ENCODE assay signal across 6 cellular contexts in genomic region chr1:1318131-1318652, GRCh38. TPM values are rescaled to one million over a fixed set of nuclear protein-coding genes. Genes with fewer than 3 reads are reported as not detected.
A peak's percentile ranks its signal among the peaks of the same experiment; 100 is the strongest.
DNase-seq lines count a peak whose midpoint lies in the region; ATAC-seq, FAIRE-seq and TF ChIP-seq lines count a peak whose summit lies in the region.

No MANE protein-coding gene starts in this region.

- CTCF ChIA-PET in A549 (lab: Yijun Ruan, JAX): no interaction called here

- ATAC-seq in A549 (peak; percentile 72 to 86), gastroesophageal sphincter (peak; percentile 95)

- no peak for TF ChIP-seq CTCF in A549 (IDR thresholded peaks at IDR 0.05)
- TF ChIP-seq CTCF in gastroesophageal sphincter (IDR thresholded peaks at IDR 0.05): no peak
- no peak for TF ChIP-seq CTCF in WERI-Rb-1 (IDR thresholded peaks at IDR 0.05; ENCODE audit: low read depth, low read length)

- DNase-seq in A549 (ENCODE audit: low read depth in 1 of 2, low spot score in 1 of 2) (peak in 1 of 2 experiments; percentile 77), NCI-H226 (peak; percentile 95), urothelium cell line (ENCODE audit: low spot score) (peak; percentile 50), GOT3 (lab: John Stamatoyannopoulos, UW) (no peak), WERI-Rb-1 (no peak)

- no peak for TF ChIP-seq POLR2A in A549 (IDR thresholded peaks at IDR 0.05; ENCODE audit: low read length)
- TF ChIP-seq POLR2A in gastroesophageal sphincter (IDR thresholded peaks at IDR 0.05): no peak

- H3K27ac ChIP-seq in A549: peak overlapping the region in 1 of 2 experiments; percentile 57; a peak in 1 of 6 replicates
- peak overlapping the region; percentile 63 to 89 (median 86) for H3K27ac ChIP-seq in gastroesophageal sphincter
- no peak overlapping the region for H3K27ac ChIP-seq in WERI-Rb-1

- H3K36me3 ChIP-seq in gastroesophageal sphincter (peaks cover 0 to 62% of the 10 kb centered on the region in 2 donors), WERI-Rb-1 (peaks cover 88% of the 10 kb centered on the region)

- TF ChIP-seq EP300 in A549 (IDR thresholded peaks at IDR 0.05): no peak
- no peak for TF ChIP-seq EP300 in gastroesophageal sphincter (IDR thresholded peaks at IDR 0.05)

- peak overlapping the region; percentile 37 for H3K4me2 ChIP-seq in A549

- no peak for TF ChIP-seq RAD21 in A549 (conservative IDR thresholded peaks at IDR 0.05 in 1 of 2, IDR thresholded peaks at IDR 0.05 in 1 of 2)

- WGBS in A549 (ENCODE audit: missing lambda C conversion rate): 30% methylated on average over 9 of the region's 9 CpGs
- 25 to 33% methylated on average over 7 to 8 of the region's 9 CpGs for WGBS in gastroesophageal sphincter (ENCODE audit: low coverage in 1 of 2), 2 donors

- no peaks in the 10 kb centered on the region for H3K9me3 ChIP-seq in A549
- no peaks in the 10 kb centered on the region for H3K9me3 ChIP-seq in gastroesophageal sphincter
- H3K9me3 ChIP-seq in WERI-Rb-1 (ENCODE audit: severe bottlenecking): no peaks in the 10 kb centered on the region

- H3K4me1 ChIP-seq in A549 (peaks cover 21% of the 10 kb centered on the region), gastroesophageal sphincter (peaks cover 3 to 85% (median 35%) of the 10 kb centered on the region in 3 donors)

- POLR2A ChIA-PET in A549 (lab: Yijun Ruan, JAX): interaction anchor here (1.1 kb wide), 1 partner anchor 81 kb away, joined by 4 read pairs; the partner anchor contains the start of gene CCNL2

- FAIRE-seq in A549 (lab: Jason Lieb, UNC): no peak
- no peak for FAIRE-seq in urothelium cell line (lab: Jason Lieb, UNC)

- H3K27me3 ChIP-seq in gastroesophageal sphincter (no peaks in the 10 kb centered on the region), WERI-Rb-1 (ENCODE audit: insufficient read depth, low read depth, severe bottlenecking) (no peaks in the 10 kb centered on the region)

- H3K4me3 ChIP-seq in A549: no peak overlapping the region
- H3K4me3 ChIP-seq in gastroesophageal sphincter: no peak overlapping the region
- H3K4me3 ChIP-seq in WERI-Rb-1 (ENCODE audit: low read depth, low read length): no peak overlapping the region

TF ChIP-seq in A549, 52 proteins besides CTCF, POLR2A, EP300 and RAD21:
- TF ChIP-seq BCL3 (IDR thresholded peaks at IDR 0.05) (no peak), NR3C1 (IDR thresholded peaks at IDR 0.05) (no peak), ZC3H11A (IDR thresholded peaks at IDR 0.05) (no peak), PBX3 (IDR thresholded peaks at IDR 0.05) (no peak), SMC3 (IDR thresholded peaks at IDR 0.05) (no peak), JUNB (IDR thresholded peaks at IDR 0.05) (0 out of 2 replicates have a peak, but pooled peaks have one; percentile 11), HDAC2 (IDR thresholded peaks at IDR 0.05) (no peak), POLR2AphosphoS2 (conservative IDR thresholded peaks at IDR 0.05; ENCODE audit: low read length) (no peak), USF2 (IDR thresholded peaks at IDR 0.05) (no peak), FOSL2 (IDR thresholded peaks at IDR 0.05) (peak; percentile 51; the same call in 1 of the 2 replicates), FOSL2 (CRISPR knock-in tag; IDR thresholded peaks at IDR 0.05) (peak; percentile 84)
TF ChIP-seq in A549: peak in this region for 2.

RNA-seq across cellular contexts. Expression of gene INTS11, which starts 6.3 kb away (rescaled TPM):
- polyA plus RNA-seq in A549 (2011; rRNA removed) (41.9 and 44.3 TPM in 2 replicates), A549 (2017; fragmentation: RNase III; extraction: RNeasy Plus Mini Kit Qiagen cat#74134 plus additional on column Dnase treatment) (62.9 to 71.2 TPM (median 62.9 TPM) in 3 replicates)
- 88.3 and 102 TPM in 2 replicates for polyA plus RNA-seq in A549 (2012; cell fraction: cytosol; rRNA removed)
- 344 and 409 TPM in 2 replicates for polyA plus RNA-seq in A549 (2012; cell fraction: nucleus; rRNA removed)
- 116 and 130 TPM in 2 replicates for polyA minus RNA-seq in A549 (2011; rRNA and poly(A)+ RNA removed)
- 100 to 1,000 TPM in 1 of 4 donors, 10 to 100 TPM in 3; 62.0 to 119 (median 96.4) TPM for total RNA-seq in gastroesophageal sphincter

RNA-seq across cellular contexts. Expression of gene CPTP, which starts 6.4 kb away (rescaled TPM):
- polyA plus RNA-seq in A549 (2011; rRNA removed) (3.9 and 4.3 TPM in 2 replicates), A549 (2017; fragmentation: RNase III; extraction: RNeasy Plus Mini Kit Qiagen cat#74134 plus additional on column Dnase treatment) (10.2 to 11.9 TPM (median 10.7 TPM) in 3 replicates)
- polyA plus RNA-seq in A549 (2012; cell fraction: cytosol; rRNA removed): 9.1 and 14.9 TPM in 2 replicates
- 10.2 and 16.9 TPM in 2 replicates for polyA plus RNA-seq in A549 (2012; cell fraction: nucleus; rRNA removed)
- polyA minus RNA-seq in A549 (2011; rRNA and poly(A)+ RNA removed): 3.6 and 3.8 TPM in 2 replicates
- 10 to 100 TPM; 10.4 to 42.7 (median 30.1) TPM for total RNA-seq in gastroesophageal sphincter

RNA-seq across cellular contexts. Expression of gene PUSL1, which starts 9.8 kb away (rescaled TPM):
- 6.2 and 7.4 TPM in 2 replicates for polyA plus RNA-seq in A549 (2011; rRNA removed)
- 27.6 and 39.0 TPM in 2 replicates for polyA plus RNA-seq in A549 (2012; cell fraction: cytosol; rRNA removed)
- 28.2 and 47.8 TPM in 2 replicates for polyA plus RNA-seq in A549 (2012; cell fraction: nucleus; rRNA removed)
- polyA plus RNA-seq in A549 (2017; fragmentation: RNase III; extraction: RNeasy Plus Mini Kit Qiagen cat#74134 plus additional on column Dnase treatment): 14.1 to 15.0 TPM (median 14.6 TPM) in 3 replicates
- polyA minus RNA-seq in A549 (2011; rRNA and poly(A)+ RNA removed): 3.8 and 4.9 TPM in 2 replicates
- 10 to 100 TPM; 12.5 to 24.2 (median 19.4) TPM for total RNA-seq in gastroesophageal sphincter

RNA-seq across cellular contexts. Expression of gene ACAP3, which starts 10.5 kb away (rescaled TPM):
- polyA plus RNA-seq in A549 (2011; rRNA removed) (6.6 and 7.5 TPM in 2 replicates), A549 (2017; fragmentation: RNase III; extraction: RNeasy Plus Mini Kit Qiagen cat#74134 plus additional on column Dnase treatment) (19.7 to 24.2 TPM (median 24.2 TPM) in 3 replicates)
- 18.9 and 22.4 TPM in 2 replicates for polyA plus RNA-seq in A549 (2012; cell fraction: cytosol; rRNA removed)
- 230 and 233 TPM in 2 replicates for polyA plus RNA-seq in A549 (2012; cell fraction: nucleus; rRNA removed)
- 5.6 and 12.5 TPM in 2 replicates for polyA minus RNA-seq in A549 (2011; rRNA and poly(A)+ RNA removed)
- 10 to 100 TPM; 35.6 to 74.7 (median 50.2) TPM for total RNA-seq in gastroesophageal sphincter

RNA-seq across cellular contexts. Expression of gene TAS1R3, which starts 12.9 kb away (rescaled TPM):
- polyA plus RNA-seq in A549 (2011; rRNA removed): 0.05 and 0.07 TPM in 2 replicates
- 0.07 and 0.18 TPM in 2 replicates for polyA plus RNA-seq in A549 (2012; cell fraction: cytosol; rRNA removed)
- 1.5 and 1.8 TPM in 2 replicates for polyA plus RNA-seq in A549 (2012; cell fraction: nucleus; rRNA removed)
- polyA plus RNA-seq in A549 (2017; fragmentation: RNase III; extraction: RNeasy Plus Mini Kit Qiagen cat#74134 plus additional on column Dnase treatment): 0.14 to 0.24 TPM (median 0.15 TPM) in 3 replicates
- polyA minus RNA-seq in A549 (2011; rRNA and poly(A)+ RNA removed): 0.05 TPM in 1 of 2 replicates, not detected in the other
- total RNA-seq in gastroesophageal sphincter: under 1 TPM in 3 of 4 donors, not detected in 1; 0.12 to 0.54 (median 0.40) TPM

Comparison
In these comparisons a context has a peak if more than half of its experiments do, and no peak if none do; other contexts are left out.
1. DNase-seq: peak in NCI-H226 (single experiment) and urothelium cell line (single experiment); none in GOT3 (single experiment) and WERI-Rb-1 (single experiment).